Comparison of ENCODE assay signal across 25 cellular contexts in the genomic region with DNA sequence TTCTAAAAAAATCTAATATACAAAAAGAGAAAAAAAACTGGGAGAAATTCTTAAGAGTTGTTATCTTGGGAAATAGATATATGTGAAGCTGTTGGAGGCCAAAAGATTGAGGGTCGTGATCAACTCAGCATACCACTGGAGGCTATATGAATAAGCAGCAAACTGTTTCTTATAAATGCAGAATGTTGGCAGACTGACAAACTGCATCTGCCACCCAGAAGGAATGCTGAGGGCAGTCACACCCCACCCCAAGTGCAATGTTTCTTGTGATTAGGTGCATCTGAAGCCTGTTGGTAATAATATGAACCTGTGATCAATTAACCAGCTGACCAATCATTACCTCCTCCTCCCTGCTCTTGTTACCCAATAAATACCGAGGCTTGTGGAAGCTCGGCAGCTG.
"Had no signal": no experiment of that assay in that cellular context is flagged by ENCODE, and none has a peak within 500 bp of the region (broad histone marks: within the 10 kb centered on the region; RNA-seq: fewer than 3 reads in every experiment).

No MANE protein-coding gene starts in this region.

- H3K4me1 ChIP-seq: body of pancreas, gastrocnemius medialis, prostate gland, spleen, thyroid gland, upper lobe of right lung had no signal

- H3K9me3 ChIP-seq: body of pancreas, gastrocnemius medialis, neutrophil, ovary, prostate gland, thyroid gland had no signal

- DNase-seq: activated CD4-positive, alpha-beta memory T cell treated with anti-CD3 and anti-CD28 coated beads, Interleukin-2, amount 10 ng/mL, durations not matched to agents 7 days and 5 days; activated CD4-positive, alpha-beta T cell treated with anti-CD3 and anti-CD28 coated beads for 4 hours; activated CD4-positive, CD25-positive, alpha-beta regulatory T cell; activated gamma-delta T cell; activated naive CD4-positive, alpha-beta T cell treated with anti-CD3 and anti-CD28 coated beads, Interleukin-2, amount 50 U/mL, for 16 hours; activated naive CD8-positive, alpha-beta T cell treated with anti-CD3 and anti-CD28 coated beads, Interleukin-2, amount 50 U/mL, for 24 hours; activated T-cell treated with anti-CD3 and anti-CD28 coated beads for 4 hours; anterior cingulate cortex; body of pancreas; caudate nucleus; effector memory CD4-positive, alpha-beta T cell; gastrocnemius medialis; hippocampal formation; left ventricle myocardium superior; ovary; spleen; stimulated activated CD4-positive, alpha-beta T cell treated with anti-CD3 and anti-CD28 coated beads, Interleukin-4, amount 100 ng/mL, for 24 hours; stimulated activated naive CD8-positive, alpha-beta T cell treated with anti-CD3 and anti-CD28 coated beads, Interleukin-15, Interleukin-2, amounts not matched to agents 100 U/mL and 50 U/mL, for 24 hours; T-helper 9 cell; thyroid gland; upper lobe of right lung had no signal

- ATAC-seq: activated naive CD8-positive, alpha-beta T cell treated with anti-CD3 and anti-CD28 coated beads, Interleukin-2, amount 50 U/mL, for 24 hours; body of pancreas; esophagus mucosa; gastrocnemius medialis; left ventricle myocardium superior; stimulated activated naive CD8-positive, alpha-beta T cell treated with anti-CD3 and anti-CD28 coated beads, Interleukin-15, Interleukin-2, amounts not matched to agents 100 U/mL and 50 U/mL, for 24 hours; upper lobe of right lung had no signal

- FAIRE-seq: colon had no signal

- H3K27ac ChIP-seq: body of pancreas, gastrocnemius medialis, neutrophil, ovary, prostate gland, spleen, thyroid gland, upper lobe of right lung had no signal

- H3K36me3 ChIP-seq: gastrocnemius medialis, neutrophil, ovary, prostate gland, spleen, thyroid gland, upper lobe of right lung had no signal

- H3K27me3 ChIP-seq: body of pancreas, gastrocnemius medialis, neutrophil, ovary, spleen, thyroid gland, upper lobe of right lung had no signal

- H3K4me3 ChIP-seq: body of pancreas, gastrocnemius medialis, ovary, prostate gland, spleen, thyroid gland, upper lobe of right lung had no signal
